Comparison of ENCODE assay signal across 25 cellular contexts in the genomic region with DNA sequence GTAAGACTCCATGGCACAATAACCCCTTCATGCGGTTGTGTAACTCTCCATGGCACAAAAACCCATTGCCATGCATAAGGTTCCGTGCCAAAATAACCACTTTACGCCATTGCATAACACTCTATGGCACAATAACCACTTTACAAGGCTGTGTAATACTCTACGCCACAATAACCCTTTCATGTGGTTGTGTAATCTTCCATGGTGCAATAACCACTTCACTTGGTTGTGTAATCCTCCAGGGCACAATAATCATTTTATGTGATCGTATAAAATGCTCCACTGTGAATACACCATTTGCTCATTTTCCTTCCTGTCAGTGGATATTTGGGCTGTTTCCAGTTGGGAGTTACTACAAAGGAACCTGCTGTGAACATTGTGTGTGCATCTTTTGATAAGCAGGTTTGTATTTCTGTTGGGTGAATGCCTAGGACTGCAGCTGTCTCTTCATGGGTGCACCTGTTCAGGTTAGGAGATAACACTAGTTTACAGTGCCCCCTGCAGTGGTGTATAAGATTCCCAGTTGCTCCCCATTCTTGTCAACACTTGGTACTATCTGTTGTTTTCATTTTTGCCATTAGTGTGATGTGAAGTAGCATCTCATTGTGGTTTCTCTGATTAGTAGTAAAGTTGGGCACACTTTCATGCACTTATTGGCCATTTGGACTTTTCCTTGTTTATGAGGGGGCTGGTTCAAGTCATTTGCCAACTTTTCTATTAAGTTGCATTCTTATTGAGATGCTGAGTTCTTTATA. TPM values are rescaled to one million over a fixed set of nuclear protein-coding genes. Genes with fewer than 3 reads are reported as not detected.
DNase-seq lines count a peak whose midpoint lies in the region; ATAC-seq, FAIRE-seq and TF ChIP-seq lines count a peak whose summit lies in the region.
"Had no signal": no experiment of that assay in that cellular context is flagged by ENCODE, and none has a peak within 500 bp of the region (broad histone marks: within the 10 kb centered on the region; RNA-seq: fewer than 3 reads in every experiment).

No MANE protein-coding gene starts in this region.

- no TSS peak for BruUV-seq in HepG2 (replicated peaks; lab: Mats Ljungman, UMichigan)

- no peak for TF ChIP-seq POLR2A in HepG2 (IDR thresholded peaks at IDR 0.05; ENCODE audit: insufficient read depth in 1 of 2, low read depth in 2 of 2, low read length in 2 of 2)
- no peak for TF ChIP-seq POLR2A in right lobe of liver (IDR thresholded peaks at IDR 0.05)
- TF ChIP-seq POLR2A in uterus (IDR thresholded peaks at IDR 0.05) = no peak
- no peak for TF ChIP-seq POLR2A in vagina (IDR thresholded peaks at IDR 0.05)

- H3K27me3 ChIP-seq in HepG2 (ENCODE audit: control insufficient read depth in 1 of 2, insufficient read depth in 2 of 2, low read length in 2 of 2) = no peaks in the 10 kb centered on the region
- H3K27me3 ChIP-seq in right lobe of liver = no peaks in the 10 kb centered on the region
- no peaks in the 10 kb centered on the region for H3K27me3 ChIP-seq in adipocyte (replicated peaks; ENCODE audit: control insufficient read depth, insufficient read depth, low read length)
- H3K27me3 ChIP-seq in uterus = no peaks in the 10 kb centered on the region
- no peaks in the 10 kb centered on the region for H3K27me3 ChIP-seq in vagina
- H3K27me3 ChIP-seq: BE2C, SJSA1 had no signal

- intact Hi-C loops in HepG2 (cut with micrococcal nuclease; ENCODE audit: unreplicated experiment) (no loop called here), right lobe of liver (cut with DNase I) (no loop called here), uterus (cut with DNase I; ENCODE audit: low total_unique reads) (no loop called here), vagina (cut with DNase I) (no loop called here)

- no peak overlapping the region for H3K27ac ChIP-seq in HepG2 (ENCODE audit: extremely low read length, insufficient read depth, low read length)
- no peak overlapping the region for H3K27ac ChIP-seq in right lobe of liver
- H3K27ac ChIP-seq in urinary bladder (ENCODE audit: low read depth) = no peak overlapping the region
- no peak overlapping the region for H3K27ac ChIP-seq in uterus
- H3K27ac ChIP-seq in vagina = no peak overlapping the region
- H3K27ac ChIP-seq: SJSA1 had no signal

- H3K4me3 ChIP-seq in HepG2 (replicated peaks in 1 of 3; ENCODE audit: insufficient read depth in 1 of 3, low read depth in 2 of 3, low read length in 3 of 3) (no peak overlapping the region), right lobe of liver (no peak overlapping the region), adipocyte (ENCODE audit: low read length) (peak overlapping the region; percentile 15), urinary bladder (ENCODE audit: low read depth, low read length) (peak overlapping the region; percentile 1), uterus (no peak overlapping the region), vagina (peak overlapping the region in 1 of 2 donors; percentile 7)
- H3K4me3 ChIP-seq: SJSA1 had no signal

- in situ Hi-C loops in HepG2 (cut with HindIII; ENCODE audit: extremely low pct_ligation_motif_present, low pct_unique_long_range_greater_than_20kb) = no loop called here

- no peak for TF ChIP-seq EP300 in HepG2 (IDR thresholded peaks at IDR 0.05; ENCODE audit: low read depth in 2 of 2, low read length in 2 of 2)
- TF ChIP-seq EP300 in HepG2 (CRISPR knock-in tag; IDR thresholded peaks at IDR 0.05; ENCODE audit: borderline replicate concordance) = no peak

- no peaks in the 10 kb centered on the region for H3K79me2 ChIP-seq in HepG2 (ENCODE audit: insufficient read depth, low read length)

- peaks cover 89% of the 10 kb centered on the region for H3K9me3 ChIP-seq in HepG2 (ENCODE audit: low read length)
- H3K9me3 ChIP-seq in right lobe of liver = peaks cover 0 to 28% (median 2%) of the 10 kb centered on the region in 4 donors
- peaks cover 95% of the 10 kb centered on the region for H3K9me3 ChIP-seq in adipocyte (ENCODE audit: control insufficient read depth, low read length)
- H3K9me3 ChIP-seq in uterus = peaks cover 0 to 42% of the 10 kb centered on the region in 2 donors
- peaks cover 52% of the 10 kb centered on the region for H3K9me3 ChIP-seq in vagina
- H3K9me3 ChIP-seq: BE2C had no signal

- no peak overlapping the region for H3K27ac Mint-ChIP-seq in immature natural killer cell

- H2AFZ ChIP-seq in HepG2 (ENCODE audit: low read length) = no peak overlapping the region

- H3K27me3 Mint-ChIP-seq in immature natural killer cell (ENCODE audit: low read depth in 3 of 3) = peaks cover 6 to 13% (median 10%) of the 10 kb centered on the region in 3 donors

- no peak for ATAC-seq in HepG2
- ATAC-seq in right lobe of liver = no peak
- ATAC-seq in GM18861 (IDR thresholded peaks at IDR 0.05; ENCODE audit: unreplicated experiment) = no peak
- ATAC-seq: Right ventricle myocardium inferior had no signal

- no peak for TF ChIP-seq RAD21 in HepG2 (CRISPR knock-in tag; IDR thresholded peaks at IDR 0.05)

- H3K4me1 ChIP-seq in HepG2 (ENCODE audit: insufficient read depth, low read length) = no peaks in the 10 kb centered on the region
- no peaks in the 10 kb centered on the region for H3K4me1 ChIP-seq in right lobe of liver
- H3K4me1 ChIP-seq in adipocyte (ENCODE audit: control insufficient read depth, insufficient read depth, low read length) = no peaks in the 10 kb centered on the region
- no peaks in the 10 kb centered on the region for H3K4me1 ChIP-seq in urinary bladder (ENCODE audit: insufficient read depth)
- no peaks in the 10 kb centered on the region for H3K4me1 ChIP-seq in uterus
- H3K4me1 ChIP-seq in vagina = no peaks in the 10 kb centered on the region
- H3K4me1 ChIP-seq: BE2C, SJSA1 had no signal

- 56% methylated on average over 5 of the region's 5 CpGs for WGBS in HepG2 (ENCODE audit: low lambda C conversion rate)
- 64% methylated on average over 5 of the region's 5 CpGs for WGBS in right lobe of liver (ENCODE audit: insufficient coverage, low coverage, low lambda C conversion rate, missing lambda C conversion rate)
- WGBS in urinary bladder = 82% methylated on average over 5 of the region's 5 CpGs

- TF ChIP-seq CTCF in HepG2 (CRISPR knock-in tag; IDR thresholded peaks at IDR 0.05) (no peak), right lobe of liver (IDR thresholded peaks at IDR 0.05) (no peak), uterus (IDR thresholded peaks at IDR 0.05) (no peak), vagina (IDR thresholded peaks at IDR 0.05) (no peak)

- H3K36me3 ChIP-seq in HepG2 (replicated peaks in 1 of 2; ENCODE audit: control insufficient read depth in 1 of 2, insufficient read depth in 2 of 2, low read length in 2 of 2) (no peaks in the 10 kb centered on the region), right lobe of liver (no peaks in the 10 kb centered on the region), adipocyte (ENCODE audit: control insufficient read depth, insufficient read depth, low read length, severe bottlenecking) (no peaks in the 10 kb centered on the region), urinary bladder (ENCODE audit: insufficient read depth) (no peaks in the 10 kb centered on the region), uterus (no peaks in the 10 kb centered on the region), vagina (no peaks in the 10 kb centered on the region)
- H3K36me3 ChIP-seq: BE2C, SJSA1 had no signal

- no peak for FAIRE-seq in HepG2 (lab: Jason Lieb, UNC)
- FAIRE-seq: A204.1, H54, HTR-8/SVneo had no signal

- DNase-seq in HepG2 (ENCODE audit: low spot score) (no peak), right lobe of liver (no peak), adipocyte (ENCODE audit: low read depth) (no peak), immature natural killer cell (no peak), uterus (no peak), vagina (ENCODE audit: extremely low spot score in 2 of 2) (no peak)
- DNase-seq: BE2C; DMS79; Karpas-422; MV-4-11; NCI-H1694; NCI-H2081; NCI-H2171; NCI-H345; NCI-H524; NCI-H774; NK-92 treated with Interleukin-12 subunit alpha and Interleukin-12 subunit beta, amount 100 ng/mL, for 24 hours had no signal

- H3K9ac ChIP-seq in HepG2 (ENCODE audit: insufficient read depth, low read depth, low read length) = no peak overlapping the region
- no peak overlapping the region for H3K9ac ChIP-seq in adipocyte (ENCODE audit: low read length)

- peaks cover 63 to 94% (median 88%) of the 10 kb centered on the region in 6 donors for H3K9me3 Mint-ChIP-seq in immature natural killer cell

- H3K36me3 Mint-ChIP-seq in immature natural killer cell = peaks cover 8 to 48% (median 38%) of the 10 kb centered on the region in 3 donors

- H3K4me2 ChIP-seq in HepG2 (ENCODE audit: low read depth, low read length) = no peak overlapping the region

- CTCF ChIA-PET in HepG2 (lab: Yijun Ruan, JAX; ENCODE audit: low intra/inter-chr PET ratio, low total read pairs) = no interaction called here

- H4K20me1 ChIP-seq in HepG2 (ENCODE audit: insufficient read depth, low read length) = no peaks in the 10 kb centered on the region

- POLR2A ChIA-PET in HepG2 (lab: Yijun Ruan, JAX) = no interaction called here

- H3K4me3 Mint-ChIP-seq in immature natural killer cell = peak overlapping the region in 3 of 5 donors; percentile 13 to 53 (median 51)

- H3K4me1 Mint-ChIP-seq in immature natural killer cell = peaks cover 0 to 16% of the 10 kb centered on the region in 2 donors
- H3K4me1 Mint-ChIP-seq: IgD-negative memory B cell had no signal

RNA-seq across cellular contexts. Expression of a gene that starts 21.1 kb away (rescaled TPM):
- not detected in 2 replicates for total RNA-seq in HepG2 (2016; rRNA removed; fragmentation: Illumina TruSeq; extraction: Trizol)
- not detected in 2 replicates for total RNA-seq in HepG2 (2016; cell fraction: cytosol; rRNA removed; fragmentation: Illumina TruSeq; extraction: Trizol; ENCODE audit: low read depth)
- not detected in 2 replicates for total RNA-seq in HepG2 (2016; cell fraction: insoluble cytoplasmic fraction; rRNA removed; fragmentation: Illumina TruSeq; extraction: Trizol)
- total RNA-seq in HepG2 (2016; cell fraction: membrane; rRNA removed; fragmentation: Illumina TruSeq; extraction: Trizol) = not detected in 2 replicates
- total RNA-seq in HepG2 (2016; cell fraction: nucleus; rRNA removed; fragmentation: Illumina TruSeq; extraction: Trizol) = not detected in 2 replicates
- 0.10 TPM in 1 of 2 replicates, not detected in the other for polyA plus RNA-seq in HepG2 (2011; rRNA removed)
- not detected in 2 replicates for polyA plus RNA-seq in HepG2 (2011; cell fraction: cytosol; rRNA removed)
- polyA plus RNA-seq in HepG2 (2011; cell fraction: nucleus; rRNA removed) = not detected in 2 replicates
- not detected in 2 replicates for polyA plus RNA-seq in HepG2 (2012)
- polyA plus RNA-seq in HepG2 (2016; cell fraction: cytosol; fragmentation: Illumina TruSeq; extraction: Trizol; ENCODE audit: low read depth) = not detected in 2 replicates
- not detected in 2 replicates for polyA plus RNA-seq in HepG2 (2016; cell fraction: insoluble cytoplasmic fraction; fragmentation: Illumina TruSeq; extraction: Trizol; ENCODE audit: low read depth)
- polyA plus RNA-seq in HepG2 (2016; cell fraction: membrane; fragmentation: Illumina TruSeq; extraction: Trizol; ENCODE audit: low read depth) = not detected in 2 replicates
- not detected in 2 replicates for polyA plus RNA-seq in HepG2 (2016; cell fraction: nucleus; fragmentation: Illumina TruSeq; extraction: Trizol; ENCODE audit: insufficient read depth, low read depth)
- not detected in 2 replicates for polyA minus RNA-seq in HepG2 (2011; rRNA and poly(A)+ RNA removed; ENCODE audit: low replicate concordance)
- polyA minus RNA-seq in HepG2 (2011; cell fraction: cytosol; rRNA and poly(A)+ RNA removed) = not detected in 2 replicates
- polyA minus RNA-seq in HepG2 (2011; cell fraction: nucleus; rRNA and poly(A)+ RNA removed) = not detected in 2 replicates
- 10 to 100 TPM in 4 of 6 experiments, 1 to 10 TPM in 2; 6.3 to 17.1 (median 10.7) TPM for total RNA-seq in right lobe of liver
- 10 to 100 TPM in 2 of 3 donors, 1 to 10 TPM in 1; 2.9 to 23.5 (median 15.2) TPM for polyA plus RNA-seq in immature natural killer cell
- total RNA-seq in urinary bladder = 73.1 TPM
- 98.2 TPM for polyA plus RNA-seq in urinary bladder
- 100 to 1,000 TPM in 3 of 4 donors, 10 to 100 TPM in 1; 51.5 to 138 (median 121) TPM for total RNA-seq in uterus
- 61.4 TPM for total RNA-seq in vagina

RNA-seq across cellular contexts. Expression of a gene that starts 31.4 kb away (rescaled TPM):
- total RNA-seq in HepG2 (2016; rRNA removed; fragmentation: Illumina TruSeq; extraction: Trizol) (9.6 and 11.4 TPM in 2 replicates), right lobe of liver (1 to 10 TPM; 2.0 to 7.2 (median 2.9) TPM), urinary bladder (19.6 TPM), uterus (10 to 100 TPM in 3 of 4 donors, 1 to 10 TPM in 1; 2.6 to 29.7 (median 13.3) TPM), vagina (9.6 TPM)
- total RNA-seq in HepG2 (2016; cell fraction: cytosol; rRNA removed; fragmentation: Illumina TruSeq; extraction: Trizol; ENCODE audit: low read depth) = 3.2 and 3.3 TPM in 2 replicates
- 8.8 and 10.9 TPM in 2 replicates for total RNA-seq in HepG2 (2016; cell fraction: insoluble cytoplasmic fraction; rRNA removed; fragmentation: Illumina TruSeq; extraction: Trizol)
- 6.3 and 7.1 TPM in 2 replicates for total RNA-seq in HepG2 (2016; cell fraction: membrane; rRNA removed; fragmentation: Illumina TruSeq; extraction: Trizol)
- 4.4 and 7.0 TPM in 2 replicates for total RNA-seq in HepG2 (2016; cell fraction: nucleus; rRNA removed; fragmentation: Illumina TruSeq; extraction: Trizol)
- polyA plus RNA-seq in HepG2 (2011; rRNA removed) (3.8 and 4.6 TPM in 2 replicates), immature natural killer cell (10 to 100 TPM in 1 of 3 donors, 1 to 10 TPM in 2; 4.0 to 11.5 (median 6.6) TPM), urinary bladder (9.4 TPM)
- 2.2 and 4.1 TPM in 2 replicates for polyA plus RNA-seq in HepG2 (2011; cell fraction: cytosol; rRNA removed)
- polyA plus RNA-seq in HepG2 (2011; cell fraction: nucleus; rRNA removed) = 1.9 and 2.6 TPM in 2 replicates
- 4.6 and 5.2 TPM in 2 replicates for polyA plus RNA-seq in HepG2 (2012)
- polyA plus RNA-seq in HepG2 (2016; cell fraction: cytosol; fragmentation: Illumina TruSeq; extraction: Trizol; ENCODE audit: low read depth) = 0.80 and 1.1 TPM in 2 replicates
- polyA plus RNA-seq in HepG2 (2016; cell fraction: insoluble cytoplasmic fraction; fragmentation: Illumina TruSeq; extraction: Trizol; ENCODE audit: low read depth) = 7.3 and 7.6 TPM in 2 replicates
- 3.3 and 3.9 TPM in 2 replicates for polyA plus RNA-seq in HepG2 (2016; cell fraction: membrane; fragmentation: Illumina TruSeq; extraction: Trizol; ENCODE audit: low read depth)
- 6.0 and 7.0 TPM in 2 replicates for polyA plus RNA-seq in HepG2 (2016; cell fraction: nucleus; fragmentation: Illumina TruSeq; extraction: Trizol; ENCODE audit: insufficient read depth, low read depth)
- 1.8 and 3.5 TPM in 2 replicates for polyA minus RNA-seq in HepG2 (2011; rRNA and poly(A)+ RNA removed; ENCODE audit: low replicate concordance)
- polyA minus RNA-seq in HepG2 (2011; cell fraction: cytosol; rRNA and poly(A)+ RNA removed) = 3.0 and 4.4 TPM in 2 replicates
- 3.5 and 7.2 TPM in 2 replicates for polyA minus RNA-seq in HepG2 (2011; cell fraction: nucleus; rRNA and poly(A)+ RNA removed)

Comparison
In these comparisons a context has a peak if more than half of its experiments do, and no peak if none do; other contexts are left out.
1. RNA of a gene that starts 21.1 kb away (total RNA-seq): 51.5 to 138 TPM in uterus, 73.1 TPM in urinary bladder (single experiment), 61.4 TPM in vagina (single experiment) and 6.3 to 17.1 TPM in right lobe of liver; not detected in HepG2; every median in the first group is over 4 times any median in the second.
2. H3K4me3 ChIP-seq: peak in adipocyte (single experiment) and urinary bladder (single experiment); none in HepG2 (0 of 3), right lobe of liver (0 of 3) and uterus (0 of 2).